27 cellular contexts compared by ENCODE assay signal in genomic region chr5:81189875-81190467, GRCh38. TPM values are rescaled to one million over a fixed set of nuclear protein-coding genes. Genes with fewer than 3 reads are reported as not detected.
DNase-seq lines count a peak whose midpoint lies in the region; ATAC-seq, FAIRE-seq and TF ChIP-seq lines count a peak whose summit lies in the region.
"Had no signal": no experiment of that assay in that cellular context is flagged by ENCODE, and none has a peak within 500 bp of the region (broad histone marks: within the 10 kb centered on the region; RNA-seq: fewer than 3 reads in every experiment).

No MANE protein-coding gene starts in this region.

- DNase-seq in cardiac muscle cell (ENCODE audit: low read depth in 1 of 2, low spot score in 1 of 2) (peak in 1 of 2 donors; percentile 70), right atrium auricular region (ENCODE audit: low spot score) (no peak), K562 (ENCODE audit: extremely low read depth in 1 of 4, low spot score in 3 of 4) (peak in 2 of 4 experiments; percentile 53 to 57), islet precursor cell (peak; percentile 68), smooth muscle cell (lab: John Stamatoyannopoulos, UW; ENCODE audit: unreplicated experiment) (no peak), DMS79 (lab: John Stamatoyannopoulos, UW) (no peak), upper lobe of left lung (no peak), hepatocyte (ENCODE audit: low spot score) (no peak)
- DNase-seq: CD4-positive, alpha-beta T cell; DMS153; EL; HCEC 1CT; IMR-90; Kasumi-1; MM.1S; NCI-H1092 treated with DMSO at 0.1 percent for 48 hours; NCI-H146; NCI-H2081; NK-92 treated with Interleukin-12 subunit alpha and Interleukin-12 subunit beta, amount 100 ng/mL, for 24 hours; SHP77 treated with DMSO at 0.1 percent for 48 hours had no signal

- intact Hi-C loops in K562 (cut with micrococcal nuclease): loop anchor here (10.0 kb wide), 2 partner anchors 705 to 1095 kb away; partner anchors contain the start of gene FAM151B

- no peaks in the 10 kb centered on the region for H3F3A ChIP-seq in smooth muscle cell (ENCODE audit: low read depth)

- no peak for TF ChIP-seq POLR2A in K562 (conservative IDR thresholded peaks at IDR 0.05)
- no peak for TF ChIP-seq POLR2A in upper lobe of left lung (IDR thresholded peaks at IDR 0.05)

- H3K9me1 ChIP-seq in K562 (ENCODE audit: control insufficient read depth, insufficient read depth, low read length): no peaks in the 10 kb centered on the region

- no peaks in the 10 kb centered on the region for H3K9me3 ChIP-seq in cardiac muscle cell (ENCODE audit: low read depth)
- H3K9me3 ChIP-seq in right atrium auricular region: no peaks in the 10 kb centered on the region
- no peaks in the 10 kb centered on the region for H3K9me3 ChIP-seq in K562 (replicated peaks; ENCODE audit: control insufficient read depth, insufficient read depth, low read depth, low read length)
- no peaks in the 10 kb centered on the region for H3K9me3 ChIP-seq in smooth muscle cell (replicated peaks; ENCODE audit: low read depth)
- no peaks in the 10 kb centered on the region for H3K9me3 ChIP-seq in upper lobe of left lung
- no peaks in the 10 kb centered on the region for H3K9me3 ChIP-seq in hepatocyte (ENCODE audit: low read depth)
- H3K9me3 ChIP-seq: A549 had no signal

- H3K4me3 ChIP-seq in cardiac muscle cell (no peak overlapping the region), right atrium auricular region (no peak overlapping the region), K562 (no peak overlapping the region), smooth muscle cell (no peak overlapping the region), upper lobe of left lung (no peak overlapping the region), hepatocyte (no peak overlapping the region)
- H3K4me3 ChIP-seq: A549, GM23338 had no signal

- 1% methylated on average over 14 of the region's 14 CpGs for WGBS in K562 (ENCODE audit: insufficient coverage, low coverage, missing lambda C conversion rate)
- WGBS in smooth muscle cell (ENCODE audit: low lambda C conversion rate): 31% methylated on average over 14 of the region's 14 CpGs
- 85 to 89% methylated on average over 14 of the region's 14 CpGs for WGBS in upper lobe of left lung, 2 donors
- WGBS in hepatocyte (ENCODE audit: low lambda C conversion rate, missing lambda C conversion rate): 63% methylated on average over 14 of the region's 14 CpGs

- H2AFZ ChIP-seq in K562 (ENCODE audit: low read depth, low read length) (no peak overlapping the region), smooth muscle cell (ENCODE audit: low read depth) (no peak overlapping the region), hepatocyte (no peak overlapping the region)
- H2AFZ ChIP-seq: GM23338 had no signal

- no peaks in the 10 kb centered on the region for H3K79me2 ChIP-seq in K562 (ENCODE audit: control insufficient read depth, insufficient read depth, low read length)
- H3K79me2 ChIP-seq in smooth muscle cell (ENCODE audit: low read depth): no peaks in the 10 kb centered on the region
- H3K79me2 ChIP-seq in hepatocyte: no peaks in the 10 kb centered on the region

- peak; percentile 49 for FAIRE-seq in K562 (lab: Jason Lieb, UNC)
- FAIRE-seq: A549, GM12891, GM19239, HTR-8/SVneo had no signal

- TF ChIP-seq CTCF in cardiac muscle cell (IDR thresholded peaks at IDR 0.05; ENCODE audit: low read depth, low read length) (no peak), right atrium auricular region (IDR thresholded peaks at IDR 0.05) (no peak), K562 (IDR thresholded peaks at IDR 0.05 in 2 of 3, conservative IDR thresholded peaks at IDR 0.05 in 1 of 3; ENCODE audit: insufficient read depth in 2 of 3, low read depth in 1 of 3, low read length in 3 of 3) (no peak), smooth muscle cell (IDR thresholded peaks at IDR 0.05; ENCODE audit: borderline replicate concordance, insufficient read depth, poor library complexity, severe bottlenecking) (no peak), upper lobe of left lung (IDR thresholded peaks at IDR 0.05) (no peak), hepatocyte (IDR thresholded peaks at IDR 0.05; ENCODE audit: poor library complexity) (no peak)

- H3K4me1 ChIP-seq in cardiac muscle cell (ENCODE audit: low read depth) (peaks cover 21% of the 10 kb centered on the region), right atrium auricular region (peaks cover 0 to 9% of the 10 kb centered on the region in 2 donors), K562 (replicated peaks in 1 of 2; ENCODE audit: control insufficient read depth in 2 of 2, insufficient read depth in 2 of 2, low read length in 2 of 2) (peaks cover 0 to 2% of the 10 kb centered on the region in 2 experiments; a peak in 1 of 5 replicates), smooth muscle cell (ENCODE audit: low read depth) (no peaks in the 10 kb centered on the region), upper lobe of left lung (peaks cover 0 to 8% (median 4%) of the 10 kb centered on the region in 4 donors), hepatocyte (ENCODE audit: insufficient read depth) (no peaks in the 10 kb centered on the region)
- H3K4me1 ChIP-seq: A549 had no signal

- ATAC-seq in K562 (peak; percentile 66), upper lobe of left lung (ENCODE audit: low FRiP score in 2 of 2) (no peak)
- ATAC-seq: A549, GM23338 had no signal

- H3K4me2 ChIP-seq in K562 (ENCODE audit: insufficient read depth, low read length): no peak overlapping the region
- H3K4me2 ChIP-seq in smooth muscle cell: peak overlapping the region; percentile 29
- H3K4me2 ChIP-seq in hepatocyte: no peak overlapping the region
- H3K4me2 ChIP-seq: A549, GM23338 had no signal

- BruUV-seq in K562 (replicated peaks; lab: Mats Ljungman, UMichigan): no TSS peak

- no peaks in the 10 kb centered on the region for H3K9me2 ChIP-seq in hepatocyte (replicated peaks; ENCODE audit: insufficient read depth)

- TF ChIP-seq RAD21 in K562 (CRISPR knock-in tag; conservative IDR thresholded peaks at IDR 0.05 in 1 of 2, IDR thresholded peaks at IDR 0.05 in 1 of 2): no peak

- H3K36me3 ChIP-seq in cardiac muscle cell (no peaks in the 10 kb centered on the region), right atrium auricular region (no peaks in the 10 kb centered on the region), K562 (ENCODE audit: control insufficient read depth, insufficient read depth, low read length) (no peaks in the 10 kb centered on the region), smooth muscle cell (ENCODE audit: low read depth) (no peaks in the 10 kb centered on the region), upper lobe of left lung (no peaks in the 10 kb centered on the region), hepatocyte (replicated peaks; ENCODE audit: insufficient read depth, low read depth) (no peaks in the 10 kb centered on the region)

- POLR2A ChIA-PET in K562 (lab: Yijun Ruan, JAX): no interaction called here

- H3K27me3 ChIP-seq in cardiac muscle cell: no peaks in the 10 kb centered on the region
- H3K27me3 ChIP-seq in right atrium auricular region: no peaks in the 10 kb centered on the region
- peaks cover 37 to 68% of the 10 kb centered on the region in 2 experiments for H3K27me3 ChIP-seq in K562 (ENCODE audit: control insufficient read depth in 2 of 2, insufficient read depth in 2 of 2, low read length in 2 of 2)
- H3K27me3 ChIP-seq in smooth muscle cell (ENCODE audit: low read depth): no peaks in the 10 kb centered on the region
- H3K27me3 ChIP-seq in upper lobe of left lung: no peaks in the 10 kb centered on the region
- no peaks in the 10 kb centered on the region for H3K27me3 ChIP-seq in hepatocyte

- H4K20me1 ChIP-seq in K562 (replicated peaks; ENCODE audit: control insufficient read depth, insufficient read depth, low read length) (no peaks in the 10 kb centered on the region), smooth muscle cell (ENCODE audit: low read depth) (no peaks in the 10 kb centered on the region), hepatocyte (ENCODE audit: insufficient read depth, poor library complexity, severe bottlenecking) (no peaks in the 10 kb centered on the region)

- in situ Hi-C loops in K562 (cut with MboI): loop anchor here (10.0 to 25.0 kb wide), 2 partner anchors 505 to 1078 kb away; no protein-coding TSS in a partner anchor

- H3K27ac ChIP-seq in cardiac muscle cell: peak overlapping the region; percentile 44
- H3K27ac ChIP-seq in right atrium auricular region: no peak overlapping the region
- no peak overlapping the region for H3K27ac ChIP-seq in K562 (ENCODE audit: extremely low read depth, low read depth, low read length)
- H3K27ac ChIP-seq in smooth muscle cell (ENCODE audit: low read depth): peak overlapping the region; percentile 24
- no peak overlapping the region for H3K27ac ChIP-seq in upper lobe of left lung
- H3K27ac ChIP-seq in hepatocyte: no peak overlapping the region
- H3K27ac ChIP-seq: A549 had no signal

- H3K9ac ChIP-seq in K562 (ENCODE audit: insufficient read depth in 1 of 2, low read depth in 2 of 2, low read length in 2 of 2): no peak overlapping the region
- no peak overlapping the region for H3K9ac ChIP-seq in smooth muscle cell (ENCODE audit: low read depth)

- TF ChIP-seq EP300 in K562 (IDR thresholded peaks at IDR 0.05; ENCODE audit: low read length) (no peak), upper lobe of left lung (IDR thresholded peaks at IDR 0.05) (no peak)

- CTCF ChIA-PET in K562 (lab: Yijun Ruan, JAX; ENCODE audit: low intra/inter-chr PET ratio): interaction anchor here (0.7 kb wide), 1 partner anchor 17 kb away, joined by 4 read pairs; no protein-coding TSS in a partner anchor

RNA-seq across cellular contexts. Expression of gene CKMT2, which starts 43.2 kb away (rescaled TPM):
- total RNA-seq in cardiac muscle cell (37.1 and 83.5 TPM in 2 replicates), right atrium auricular region (1,000 to 10,000 TPM in 1 of 2 donors, 100 to 1,000 TPM in 1; 909 to 1,365 TPM), K562 (2014; rRNA removed) (not detected in 2 replicates), K562 (2014; rRNA removed; fragmentation: Illumina TruSeq; extraction: Trizol) (not detected in 2 replicates), K562 (2015; rRNA removed; fragmentation: Illumina TruSeq; extraction: Trizol) (not detected in 2 replicates), K562 (2021) (not detected in 2 replicates), smooth muscle cell (0.49 and 1.5 TPM in 2 replicates), upper lobe of left lung (1 to 10 TPM in 3 of 6 donors, not detected in 3; 2.1 to 2.7 (median 2.3) TPM), hepatocyte (5.0 and 5.5 TPM in 2 replicates)
- polyA plus RNA-seq in cardiac muscle cell (25.8 and 62.6 TPM in 2 replicates), K562 (2011; rRNA removed) (not detected in 2 replicates), K562 (2014; fragmentation: Illumina TruSeq; extraction: Trizol) (not detected in 2 replicates), K562 (2014; fragmentation: Nextera tagmentation; extraction: Ambion mirVana) (under 1 TPM in 1 of 2 experiments, not detected in 1; 0.03 TPM), K562 (2014; rRNA removed) (not detected in 2 replicates), smooth muscle cell (2.0 TPM in 1 of 2 replicates, not detected in the other), hepatocyte (5.3 and 7.8 TPM in 2 replicates)
- total RNA-seq in K562 (2011; cell fraction: chromatin; rRNA removed; ENCODE audit: low replicate concordance): not detected in 2 replicates
- not detected in 2 replicates for total RNA-seq in K562 (2011; cell fraction: nucleolus; rRNA removed)
- total RNA-seq in K562 (2011; cell fraction: nucleoplasm; rRNA removed): not detected in 2 replicates
- 0.04 TPM in 1 of 2 replicates, not detected in the other for polyA plus RNA-seq in K562 (2011; cell fraction: cytosol; rRNA removed)
- polyA plus RNA-seq in K562 (2011; cell fraction: nucleus; rRNA removed): not detected in 2 replicates
- not detected in 2 replicates for polyA plus RNA-seq in K562 (2012)
- not detected in 2 replicates for polyA minus RNA-seq in K562 (2011; rRNA and poly(A)+ RNA removed)
- polyA minus RNA-seq in K562 (2011; cell fraction: cytosol; rRNA and poly(A)+ RNA removed): not detected in 2 replicates
- not detected in 2 replicates for polyA minus RNA-seq in K562 (2011; cell fraction: nucleus; rRNA and poly(A)+ RNA removed)
- total RNA-seq: NCI-H460, OCI-LY7 had no signal
- polyA plus RNA-seq: A549 had no signal

Comparison
In these comparisons a context has a peak if more than half of its experiments do, and no peak if none do; other contexts are left out.
1. H3K27ac ChIP-seq: peak in cardiac muscle cell (single experiment) and smooth muscle cell (single experiment); none in right atrium auricular region (0 of 2), K562 (single experiment), upper lobe of left lung (0 of 4) and hepatocyte (single experiment).
2. RNA of gene CKMT2, which starts 43.2 kb away (total RNA-seq): 909 to 1,365 TPM in right atrium auricular region; 37.1 to 83.5 TPM in cardiac muscle cell, 5.0 to 5.5 TPM in hepatocyte, 2.1 to 2.7 TPM in upper lobe of left lung, 0.49 to 1.5 TPM in smooth muscle cell and not detected in K562; every median in the first group is over 10 times any median in the second.